Comparison of ENCODE assay signal across 8 cellular contexts in the genomic region with DNA sequence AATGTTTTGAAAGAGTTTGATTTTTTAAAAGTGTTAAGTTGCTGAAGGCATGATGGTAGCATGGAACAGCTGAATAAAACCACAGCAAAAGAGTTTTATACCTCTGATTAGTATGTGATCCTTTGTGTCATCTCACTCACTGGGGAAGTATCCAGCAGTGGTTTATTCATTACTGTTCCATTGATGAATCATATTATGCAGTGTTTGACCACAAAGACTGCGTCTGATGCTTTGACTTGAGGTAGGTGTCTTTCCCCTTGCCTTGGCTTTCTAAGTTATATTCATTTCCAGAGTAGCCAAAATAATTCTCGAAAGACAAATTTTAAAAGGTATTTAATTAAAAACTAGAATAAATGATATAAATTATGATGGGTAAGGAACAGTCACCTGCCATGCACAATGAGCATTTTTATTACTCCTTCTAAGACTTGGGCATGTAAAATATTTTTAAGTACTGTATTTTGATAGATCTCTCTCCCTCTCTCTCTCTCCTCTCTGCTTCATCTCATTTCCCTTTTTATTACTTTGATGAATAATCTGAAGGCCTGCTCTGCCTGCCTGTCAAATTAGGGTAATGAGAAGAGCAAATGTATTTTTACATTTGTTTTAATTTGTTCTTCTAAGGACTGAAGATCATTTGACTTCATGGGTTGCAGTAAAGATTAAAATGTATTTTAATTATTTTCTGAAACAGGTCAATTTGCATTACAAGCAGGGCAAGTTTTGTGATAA.
DNase-seq lines count a peak whose midpoint lies in the region; ATAC-seq and TF ChIP-seq lines count a peak whose summit lies in the region.
"Had no signal": no experiment of that assay in that cellular context is flagged by ENCODE, and none has a peak within 500 bp of the region (broad histone marks: within the 10 kb centered on the region; RNA-seq: fewer than 3 reads in every experiment).

No MANE protein-coding gene starts in this region.

- H3K4me3 ChIP-seq in PC-3 (ENCODE audit: low read length) (no peak overlapping the region), left ventricle myocardium inferior (no peak overlapping the region)

- peaks cover 11% of the 10 kb centered on the region for H3K4me1 ChIP-seq in PC-3 (ENCODE audit: insufficient read depth, low read length)
- no peaks in the 10 kb centered on the region for H3K4me1 ChIP-seq in left ventricle myocardium inferior

- H2AFZ ChIP-seq in PC-3 (ENCODE audit: low read length): no peak overlapping the region

- H3K4me1 Mint-ChIP-seq in stimulated activated effector memory CD8-positive, alpha-beta T cell treated with anti-CD3 and anti-CD28 coated beads, Interleukin-12 subunit alpha, Interleukin-12 subunit beta, amount 100 ng/mL, for 72 hours: no peaks in the 10 kb centered on the region
- no peaks in the 10 kb centered on the region for H3K4me1 Mint-ChIP-seq in CD4-positive, alpha-beta T cell (ENCODE audit: low read depth)

- intact Hi-C loops in PC-3 (cut with micrococcal nuclease) (loop anchor here (5.0 kb wide), 3 partner anchors 53 to 273 kb away; no protein-coding TSS in a partner anchor), left ventricle myocardium inferior (cut with micrococcal nuclease) (no loop called here)
- intact Hi-C loops in CD4-positive, alpha-beta T cell (cut with DNase I, micrococcal nuclease): no loop called here

- H3K36me3 ChIP-seq in PC-3 (ENCODE audit: low read depth, low read length) (no peaks in the 10 kb centered on the region), left ventricle myocardium inferior (no peaks in the 10 kb centered on the region)

- POLR2A ChIA-PET in PC-3 (lab: Charles Lee; ENCODE audit: unreplicated experiment): no interaction called here
- POLR2A ChIA-PET in CD4-positive, alpha-beta T cell (lab: Charles Lee): no interaction called here

- H3F3A ChIP-seq in PC-3 (ENCODE audit: low read length, unreplicated experiment): no peaks in the 10 kb centered on the region

- no peaks in the 10 kb centered on the region for H3K79me2 ChIP-seq in PC-3 (ENCODE audit: low read length)

- peaks cover 6% of the 10 kb centered on the region for H3K9me3 Mint-ChIP-seq in stimulated activated effector memory CD8-positive, alpha-beta T cell treated with anti-CD3 and anti-CD28 coated beads, Interleukin-12 subunit alpha, Interleukin-12 subunit beta, amount 100 ng/mL, for 72 hours
- peaks cover 2% of the 10 kb centered on the region for H3K9me3 Mint-ChIP-seq in CD4-positive, alpha-beta T cell

- DNase-seq in PC-3 (peak; percentile 85), left ventricle myocardium inferior (no peak)
- DNase-seq in stimulated activated effector memory CD8-positive, alpha-beta T cell treated with anti-CD3 and anti-CD28 coated beads, Interleukin-12 subunit alpha, Interleukin-12 subunit beta, amount 100 ng/mL, for 72 hours (ENCODE audit: low spot score in 2 of 2): no peak
- DNase-seq in CD4-positive, alpha-beta T cell: no peak
- DNase-seq in activated CD8-positive, alpha-beta memory T cell treated with anti-CD3 and anti-CD28 coated beads, Interleukin-2, amount 50 U/mL, for 4 hours: no peak
- DNase-seq: NCI-H1417 treated with DMSO at 0.1 percent for 48 hours had no signal

- H3K9ac ChIP-seq in PC-3 (ENCODE audit: low read length): no peak overlapping the region

- H3K27ac ChIP-seq in PC-3 (ENCODE audit: low read length) (no peak overlapping the region), left ventricle myocardium inferior (replicated peaks) (no peak overlapping the region)
- no peak overlapping the region for H3K27ac ChIP-seq in CD4-positive, alpha-beta T cell (ENCODE audit: low read depth, low read length)

- no peaks in the 10 kb centered on the region for H3K27me3 Mint-ChIP-seq in CD4-positive, alpha-beta T cell

- H3K4me3 Mint-ChIP-seq in stimulated activated effector memory CD8-positive, alpha-beta T cell treated with anti-CD3 and anti-CD28 coated beads, Interleukin-12 subunit alpha, Interleukin-12 subunit beta, amount 100 ng/mL, for 72 hours: no peak overlapping the region
- H3K4me3 Mint-ChIP-seq in CD4-positive, alpha-beta T cell: no peak overlapping the region

- no peak overlapping the region for H3K27ac Mint-ChIP-seq in stimulated activated effector memory CD8-positive, alpha-beta T cell treated with anti-CD3 and anti-CD28 coated beads, Interleukin-12 subunit alpha, Interleukin-12 subunit beta, amount 100 ng/mL, for 72 hours
- no peak overlapping the region for H3K27ac Mint-ChIP-seq in CD4-positive, alpha-beta T cell

- no peak for TF ChIP-seq CTCF in PC-3 (conservative IDR thresholded peaks at IDR 0.05; ENCODE audit: low read depth, low read length)
- TF ChIP-seq CTCF in CD4-positive, alpha-beta T cell (IDR thresholded peaks at IDR 0.05): no peak
- TF ChIP-seq CTCF in left ventricle myocardium inferior (IDR thresholded peaks at IDR 0.05; ENCODE audit: borderline replicate concordance): no peak

- H3K27me3 ChIP-seq in PC-3 (ENCODE audit: low read length): no peaks in the 10 kb centered on the region
- H3K27me3 ChIP-seq in CD4-positive, alpha-beta T cell (ENCODE audit: control insufficient read depth, insufficient read depth, low read length): no peaks in the 10 kb centered on the region
- no peaks in the 10 kb centered on the region for H3K27me3 ChIP-seq in left ventricle myocardium inferior (ENCODE audit: low read depth)

- peak; percentile 93 for ATAC-seq in GM18873 (IDR thresholded peaks at IDR 0.05; ENCODE audit: low FRiP score, unreplicated experiment)
- peak; percentile 92 for ATAC-seq in HG02759 (IDR thresholded peaks at IDR 0.05; ENCODE audit: unreplicated experiment)
- ATAC-seq in PC-3: peak; percentile 99
- peak; percentile 80 for ATAC-seq in stimulated activated effector memory CD8-positive, alpha-beta T cell treated with anti-CD3 and anti-CD28 coated beads, Interleukin-12 subunit alpha, Interleukin-12 subunit beta, amount 100 ng/mL, for 72 hours
- no peak for ATAC-seq in CD4-positive, alpha-beta T cell (ENCODE audit: poor library complexity)

- H3K9me3 ChIP-seq in PC-3 (ENCODE audit: low read length): peaks cover under 1% of the 10 kb centered on the region; the same call in 1 of the 2 replicates
- no peaks in the 10 kb centered on the region for H3K9me3 ChIP-seq in CD4-positive, alpha-beta T cell (ENCODE audit: control insufficient read depth, low read length)
- H3K9me3 ChIP-seq in left ventricle myocardium inferior (replicated peaks): peaks cover 2% of the 10 kb centered on the region

- no TSS peak for BruUV-seq in PC-3 (replicated peaks; lab: Mats Ljungman, UMichigan)

- CTCF ChIA-PET in PC-3 (lab: Charles Lee): no interaction called here
- CTCF ChIA-PET in CD4-positive, alpha-beta T cell (lab: Charles Lee): no interaction called here

- H4K20me1 ChIP-seq in PC-3 (ENCODE audit: low read length): no peaks in the 10 kb centered on the region

- no peak overlapping the region for H3K4me2 ChIP-seq in PC-3 (ENCODE audit: low read length)

- no peaks in the 10 kb centered on the region for H3K36me3 Mint-ChIP-seq in stimulated activated effector memory CD8-positive, alpha-beta T cell treated with anti-CD3 and anti-CD28 coated beads, Interleukin-12 subunit alpha, Interleukin-12 subunit beta, amount 100 ng/mL, for 72 hours
- no peaks in the 10 kb centered on the region for H3K36me3 Mint-ChIP-seq in CD4-positive, alpha-beta T cell (ENCODE audit: low read depth)

- H3K9me2 ChIP-seq in PC-3 (replicated peaks; ENCODE audit: low read length): no peaks in the 10 kb centered on the region
